In the genomic region with DNA sequence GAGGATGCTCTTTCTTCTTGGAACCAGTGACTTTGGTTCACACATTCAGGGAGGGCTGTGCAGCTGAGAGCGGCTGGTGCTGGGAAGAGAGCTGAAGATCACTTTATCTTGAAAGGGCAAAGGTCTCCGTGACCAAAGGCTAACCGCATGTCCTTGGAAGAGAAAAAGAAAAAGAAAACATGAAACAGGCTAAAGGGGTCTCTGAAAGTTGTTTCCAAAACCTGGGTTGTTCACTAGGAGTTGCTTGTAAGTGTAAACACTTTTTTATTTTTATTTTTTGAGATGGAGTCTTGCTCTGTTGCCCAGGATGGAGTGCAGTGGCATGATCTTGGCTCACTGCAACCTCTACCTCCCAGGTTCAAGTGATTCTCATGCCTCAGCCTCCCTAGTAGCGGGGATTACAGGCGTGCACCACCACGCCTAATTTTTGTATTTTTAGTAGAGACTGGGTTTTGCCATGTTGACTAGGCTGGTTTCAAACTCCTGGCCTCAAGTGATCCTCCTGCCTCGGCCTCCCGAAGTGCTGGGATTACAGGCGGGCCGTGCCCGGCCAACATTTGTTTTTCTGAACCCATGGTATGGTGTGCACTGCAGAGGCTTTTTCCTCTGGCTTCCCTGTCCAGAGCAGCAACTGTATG, we compare ENCODE assay signal across 8 cellular contexts.
DNase-seq lines count a peak whose midpoint lies in the region; ATAC-seq and TF ChIP-seq lines count a peak whose summit lies in the region.
"Not testable (repeated sequence)": the region's sequence is repeated elsewhere in the genome, so short reads cannot be mapped to it uniquely, and the experiment has no call there.

No MANE protein-coding gene starts in this region.

- TF ChIP-seq POLR2A in gastrocnemius medialis (IDR thresholded peaks at IDR 0.05); upper lobe of left lung (IDR thresholded peaks at IDR 0.05): not testable (repeated sequence)

- not testable (repeated sequence) for H3K27ac Mint-ChIP-seq in GM23338
- H3K27ac Mint-ChIP-seq in activated T-helper 1 cell treated with anti-CD3 and anti-CD28 coated beads, Interleukin-12 subunit alpha, Interleukin-12 subunit beta, Interleukin-2, Interleukin-4 antibody, amounts not matched to agents 30 ng/mL and 10 ng/mL and 1 ng/mL, durations not matched to agents 14 hours and 24 hours and 36 hours: peak overlapping the region; percentile 91
- peak overlapping the region; percentile 97 for H3K27ac Mint-ChIP-seq in chondrocyte (ENCODE audit: unreplicated experiment)

- in situ Hi-C loops in gastrocnemius medialis (cut with MboI; ENCODE audit: low sequenced_read_pairs in 4 of 4): loop anchor here in 1 of 4 donors (10.0 kb wide), 1 partner anchor 73 kb away; no protein-coding TSS in a partner anchor

- H2AFZ ChIP-seq in GM23338: not testable (repeated sequence)

- not testable (repeated sequence) for TF ChIP-seq CTCF in GM23338 (conservative IDR thresholded peaks at IDR 0.05; ENCODE audit: low read depth in 2 of 2); RWPE2 (IDR thresholded peaks at IDR 0.05; ENCODE audit: poor library complexity, severe bottlenecking); chondrocyte (IDR thresholded peaks at IDR 0.05); cardiac muscle cell (IDR thresholded peaks at IDR 0.05; ENCODE audit: low read depth, low read length); gastrocnemius medialis (IDR thresholded peaks at IDR 0.05 in 4 of 5, conservative IDR thresholded peaks at IDR 0.05 in 1 of 5); upper lobe of left lung (IDR thresholded peaks at IDR 0.05)

- H3K36me3 Mint-ChIP-seq in GM23338 (ENCODE audit: low read depth): peaks cover 13% of the 10 kb centered on the region
- not testable (repeated sequence) for H3K36me3 Mint-ChIP-seq in activated T-helper 1 cell treated with anti-CD3 and anti-CD28 coated beads, Interleukin-12 subunit alpha, Interleukin-12 subunit beta, Interleukin-2, Interleukin-4 antibody, amounts not matched to agents 30 ng/mL and 10 ng/mL and 1 ng/mL, durations not matched to agents 14 hours and 24 hours and 36 hours (ENCODE audit: low read depth); chondrocyte (ENCODE audit: low read depth)

- ATAC-seq in GM23338; RWPE2 (ENCODE audit: low read depth); gastrocnemius medialis; upper lobe of left lung (ENCODE audit: low FRiP score in 2 of 2): not testable (repeated sequence)

- peaks cover 13% of the 10 kb centered on the region; the same call in 1 of the 2 replicates for H3K27me3 ChIP-seq in GM23338 (ENCODE audit: insufficient read depth)
- H3K27me3 ChIP-seq in RWPE2 (ENCODE audit: insufficient read depth, poor library complexity, severe bottlenecking); cardiac muscle cell; muscle layer of colon (ENCODE audit: control insufficient read depth in 1 of 2, insufficient read depth in 2 of 2, low read length in 2 of 2); gastrocnemius medialis; upper lobe of left lung: not testable (repeated sequence)

- not testable (repeated sequence) for H4K20me1 ChIP-seq in GM23338 (replicated peaks; ENCODE audit: insufficient read depth)

- intact Hi-C loops in activated T-helper 1 cell treated with anti-CD3 and anti-CD28 coated beads, Interleukin-12 subunit alpha, Interleukin-12 subunit beta, Interleukin-2, Interleukin-4 antibody, amounts not matched to agents 30 ng/mL and 10 ng/mL and 1 ng/mL, durations not matched to agents 14 hours and 24 hours and 36 hours (cut with micrococcal nuclease): loop anchor here (2.0 kb wide), 3 partner anchors 77 to 271 kb away; no protein-coding TSS in a partner anchor
- intact Hi-C loops in gastrocnemius medialis (cut with DNase I; ENCODE audit: low total_unique reads): loop anchor here (2.0 to 5.0 kb wide), 4 partner anchors 69 to 271 kb away; a partner anchor contains a TSS

- peaks cover 13% of the 10 kb centered on the region for H3K9me3 Mint-ChIP-seq in GM23338
- peaks cover 13% of the 10 kb centered on the region for H3K9me3 Mint-ChIP-seq in activated T-helper 1 cell treated with anti-CD3 and anti-CD28 coated beads, Interleukin-12 subunit alpha, Interleukin-12 subunit beta, Interleukin-2, Interleukin-4 antibody, amounts not matched to agents 30 ng/mL and 10 ng/mL and 1 ng/mL, durations not matched to agents 14 hours and 24 hours and 36 hours
- not testable (repeated sequence) for H3K9me3 Mint-ChIP-seq in chondrocyte (ENCODE audit: low read depth)

- H3K4me3 ChIP-seq in GM23338 (peak overlapping the region; percentile 89), muscle layer of colon (ENCODE audit: low read depth in 1 of 2, low read length in 2 of 2) (peak overlapping the region in 1 of 2 donors; percentile 12), gastrocnemius medialis (peak overlapping the region in 2 of 4 donors; percentile 60 to 73)
- H3K4me3 ChIP-seq in RWPE2 (ENCODE audit: severe bottlenecking); cardiac muscle cell; upper lobe of left lung: not testable (repeated sequence)

- H3K27ac ChIP-seq in GM23338 (ENCODE audit: low read depth): not testable (repeated sequence)
- H3K27ac ChIP-seq in RWPE2 (ENCODE audit: poor library complexity, severe bottlenecking) (peak overlapping the region; percentile 92), cardiac muscle cell (peak overlapping the region; percentile 99), muscle layer of colon (ENCODE audit: low read depth, low read length) (peak overlapping the region; percentile 88), gastrocnemius medialis (peak overlapping the region; percentile 85 to 100 (median 98)), upper lobe of left lung (peak overlapping the region; percentile 95 to 99 (median 98))

- WGBS in upper lobe of left lung, 2 donors: 93 to 98% methylated on average over 11 of the region's 11 CpGs

- H3K79me2 ChIP-seq in GM23338 (replicated peaks; ENCODE audit: insufficient read depth): not testable (repeated sequence)

- not testable (repeated sequence) for H3F3A ChIP-seq in GM23338 (replicated peaks; ENCODE audit: low read depth)

- not testable (repeated sequence) for TF ChIP-seq EP300 in upper lobe of left lung (IDR thresholded peaks at IDR 0.05)

- H3K4me2 ChIP-seq in GM23338: peak overlapping the region; percentile 97; the same call in 1 of the 2 replicates

- H3K27me3 Mint-ChIP-seq in GM23338 (ENCODE audit: insufficient read depth, low read depth, poor library complexity): peaks cover 24% of the 10 kb centered on the region
- not testable (repeated sequence) for H3K27me3 Mint-ChIP-seq in activated T-helper 1 cell treated with anti-CD3 and anti-CD28 coated beads, Interleukin-12 subunit alpha, Interleukin-12 subunit beta, Interleukin-2, Interleukin-4 antibody, amounts not matched to agents 30 ng/mL and 10 ng/mL and 1 ng/mL, durations not matched to agents 14 hours and 24 hours and 36 hours (ENCODE audit: insufficient read depth); chondrocyte (ENCODE audit: low read depth)

- DNase-seq in GM23338 (ENCODE audit: low spot score); RWPE2 (ENCODE audit: low spot score); activated T-helper 1 cell treated with anti-CD3 and anti-CD28 coated beads, Interleukin-12 subunit alpha, Interleukin-12 subunit beta, Interleukin-2, Interleukin-4 antibody, amounts not matched to agents 30 ng/mL and 10 ng/mL and 1 ng/mL, durations not matched to agents 14 hours and 24 hours and 36 hours (ENCODE audit: low spot score); chondrocyte (ENCODE audit: low spot score); cardiac muscle cell (ENCODE audit: low read depth in 1 of 2, low spot score in 1 of 2); gastrocnemius medialis; upper lobe of left lung: not testable (repeated sequence)

- H3K9me3 ChIP-seq in RWPE2 (ENCODE audit: severe bottlenecking); cardiac muscle cell (ENCODE audit: low read depth); muscle layer of colon (ENCODE audit: low read length); gastrocnemius medialis; upper lobe of left lung: not testable (repeated sequence)

- H3K9ac ChIP-seq in muscle layer of colon (ENCODE audit: low read length): peak overlapping the region; percentile 60

- H3K4me1 ChIP-seq in GM23338 (ENCODE audit: insufficient read depth): peaks cover 16% of the 10 kb centered on the region
- H3K4me1 ChIP-seq in RWPE2 (ENCODE audit: insufficient read depth, poor library complexity, severe bottlenecking): peaks cover 11% of the 10 kb centered on the region
- H3K4me1 ChIP-seq in cardiac muscle cell (ENCODE audit: low read depth): peaks cover 36% of the 10 kb centered on the region
- peaks cover 31% of the 10 kb centered on the region for H3K4me1 ChIP-seq in muscle layer of colon (ENCODE audit: insufficient read depth, low read length)
- peaks cover 10 to 32% of the 10 kb centered on the region in 2 donors for H3K4me1 ChIP-seq in gastrocnemius medialis
- H3K4me1 ChIP-seq in upper lobe of left lung: peaks cover 24 to 38% (median 31%) of the 10 kb centered on the region in 4 donors

- H3K4me3 Mint-ChIP-seq in GM23338 (peak overlapping the region; percentile 78), chondrocyte (ENCODE audit: unreplicated experiment) (peak overlapping the region; percentile 64)
- H3K4me3 Mint-ChIP-seq in activated T-helper 1 cell treated with anti-CD3 and anti-CD28 coated beads, Interleukin-12 subunit alpha, Interleukin-12 subunit beta, Interleukin-2, Interleukin-4 antibody, amounts not matched to agents 30 ng/mL and 10 ng/mL and 1 ng/mL, durations not matched to agents 14 hours and 24 hours and 36 hours: peak overlapping the region; percentile 60

- H3K4me1 Mint-ChIP-seq in GM23338: peaks cover 19% of the 10 kb centered on the region
- peaks cover 19% of the 10 kb centered on the region for H3K4me1 Mint-ChIP-seq in activated T-helper 1 cell treated with anti-CD3 and anti-CD28 coated beads, Interleukin-12 subunit alpha, Interleukin-12 subunit beta, Interleukin-2, Interleukin-4 antibody, amounts not matched to agents 30 ng/mL and 10 ng/mL and 1 ng/mL, durations not matched to agents 14 hours and 24 hours and 36 hours (ENCODE audit: low read depth)
- H3K4me1 Mint-ChIP-seq in chondrocyte (ENCODE audit: low read depth): peaks cover 22% of the 10 kb centered on the region

- not testable (repeated sequence) for H3K9me2 ChIP-seq in GM23338 (ENCODE audit: insufficient read depth)

- not testable (repeated sequence) for H3K36me3 ChIP-seq in GM23338 (ENCODE audit: insufficient read depth); RWPE2 (ENCODE audit: low read depth); cardiac muscle cell; muscle layer of colon (ENCODE audit: insufficient read depth, low read length); gastrocnemius medialis; upper lobe of left lung
